15 cellular contexts compared by ENCODE assay signal in the genomic region with DNA sequence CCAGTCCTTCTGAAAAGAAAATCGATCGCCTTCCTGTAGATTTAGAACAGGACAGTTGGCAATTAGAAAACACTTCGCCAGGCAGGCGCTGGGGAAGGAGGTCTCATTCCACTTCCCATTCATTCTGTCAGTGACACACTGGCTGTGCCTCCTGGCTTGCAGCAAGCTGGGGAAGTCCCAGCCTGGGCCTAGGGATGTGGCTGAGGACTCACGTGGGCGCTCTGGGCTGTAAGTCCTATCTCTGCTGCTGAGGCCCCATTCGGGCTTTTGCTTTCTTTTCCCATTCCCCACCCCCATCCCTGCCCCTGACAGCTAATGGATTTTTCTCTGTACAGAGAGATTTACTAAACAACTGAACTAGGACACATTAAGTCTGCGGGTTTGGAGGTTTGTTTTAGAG.
A peak's percentile ranks its signal among the peaks of the same experiment; 100 is the strongest.
DNase-seq lines count a peak whose midpoint lies in the region; ATAC-seq, FAIRE-seq and TF ChIP-seq lines count a peak whose summit lies in the region.
"Had no signal": no experiment of that assay in that cellular context is flagged by ENCODE, and none has a peak within 500 bp of the region (broad histone marks: within the 10 kb centered on the region; RNA-seq: fewer than 3 reads in every experiment).

No MANE protein-coding gene starts in this region.

- peak; percentile 22 for DNase-seq in activated CD4-positive, alpha-beta T cell treated with anti-CD3 and anti-CD28 coated beads for 48 hours
- no peak for DNase-seq in activated CD4-positive, alpha-beta T cell treated with anti-CD3 and anti-CD28 coated beads, Interleukin-2, amount 10 ng/mL, durations not matched to agents 24 days and 14 days
- peak; percentile 83 for DNase-seq in kidney
- DNase-seq in stimulated activated naive CD8-positive, alpha-beta T cell treated with anti-CD3 and anti-CD28 coated beads, Interleukin-15, Interleukin-2, amounts not matched to agents 100 U/mL and 50 U/mL, for 24 hours, result peak; percentile 33
- no peak for DNase-seq in endothelial cell (ENCODE audit: low spot score)
- no peak for DNase-seq in NCI-H2107 treated with DMSO at 0.1 percent for 48 hours (lab: John Stamatoyannopoulos, UW; ENCODE audit: unreplicated experiment)
- DNase-seq: activated CD8-positive, alpha-beta memory T cell treated with anti-CD3 and anti-CD28 coated beads, Interleukin-2, amount 50 U/mL, for 4 hours; GOT3; NCI-H1930; SJCRH30 had no signal

- H3K4me3 ChIP-seq in kidney (ENCODE audit: low read length in 2 of 2), result no peak overlapping the region
- H3K4me3 ChIP-seq: A549, SJCRH30 had no signal

- H3K27me3 Mint-ChIP-seq in activated CD4-positive, alpha-beta T cell treated with anti-CD3 and anti-CD28 coated beads, Interleukin-2, amount 10 ng/mL, durations not matched to agents 24 days and 14 days, result peaks cover 34% of the 10 kb centered on the region
- peaks cover 44% of the 10 kb centered on the region for H3K27me3 Mint-ChIP-seq in activated T-helper 17 cell treated with anti-CD3 and anti-CD28 coated beads, Interleukin-2, amount 50 U/mL, for 72 hours
- peaks cover 2% of the 10 kb centered on the region for H3K27me3 Mint-ChIP-seq in endothelial cell (ENCODE audit: unreplicated experiment)

- TF ChIP-seq CTCF in kidney (IDR thresholded peaks at IDR 0.05; ENCODE audit: borderline replicate concordance, extremely low read depth, insufficient read depth) (no peak), endothelial cell (IDR thresholded peaks at IDR 0.05; ENCODE audit: unreplicated experiment) (no peak)

- peaks cover 0 to 3% of the 10 kb centered on the region in 2 donors for H3K4me1 ChIP-seq in kidney (ENCODE audit: control insufficient read depth in 1 of 2, insufficient read depth in 1 of 2, low read depth in 1 of 2, low read length in 2 of 2)
- H3K4me1 ChIP-seq: A549, SJCRH30 had no signal

- no peaks in the 10 kb centered on the region for H3K9me3 Mint-ChIP-seq in activated CD4-positive, alpha-beta T cell treated with anti-CD3 and anti-CD28 coated beads, Interleukin-2, amount 10 ng/mL, durations not matched to agents 24 days and 14 days
- H3K9me3 Mint-ChIP-seq in activated T-helper 17 cell treated with anti-CD3 and anti-CD28 coated beads, Interleukin-2, amount 50 U/mL, for 72 hours, result no peaks in the 10 kb centered on the region
- no peaks in the 10 kb centered on the region for H3K9me3 Mint-ChIP-seq in endothelial cell (ENCODE audit: unreplicated experiment)
- H3K9me3 Mint-ChIP-seq: nephron had no signal

- H3K27ac Mint-ChIP-seq in activated CD4-positive, alpha-beta T cell treated with anti-CD3 and anti-CD28 coated beads, Interleukin-2, amount 10 ng/mL, durations not matched to agents 24 days and 14 days, result no peak overlapping the region
- no peak overlapping the region for H3K27ac Mint-ChIP-seq in activated T-helper 17 cell treated with anti-CD3 and anti-CD28 coated beads, Interleukin-2, amount 50 U/mL, for 72 hours
- no peak overlapping the region for H3K27ac Mint-ChIP-seq in endothelial cell (ENCODE audit: unreplicated experiment)
- H3K27ac Mint-ChIP-seq: nephron had no signal

- no peaks in the 10 kb centered on the region for H3K36me3 ChIP-seq in kidney (ENCODE audit: control insufficient read depth in 1 of 2, insufficient read depth in 2 of 2, low read length in 2 of 2)
- H3K36me3 ChIP-seq: SJCRH30 had no signal

- peaks cover 8% of the 10 kb centered on the region for H3K4me1 Mint-ChIP-seq in activated CD4-positive, alpha-beta T cell treated with anti-CD3 and anti-CD28 coated beads, Interleukin-2, amount 10 ng/mL, durations not matched to agents 24 days and 14 days
- H3K4me1 Mint-ChIP-seq in activated T-helper 17 cell treated with anti-CD3 and anti-CD28 coated beads, Interleukin-2, amount 50 U/mL, for 72 hours, result no peaks in the 10 kb centered on the region
- no peaks in the 10 kb centered on the region for H3K4me1 Mint-ChIP-seq in endothelial cell (ENCODE audit: unreplicated experiment)
- H3K4me1 Mint-ChIP-seq: nephron had no signal

- H3K9me3 ChIP-seq in kidney (ENCODE audit: control insufficient read depth in 1 of 2, low read length in 2 of 2), result no peaks in the 10 kb centered on the region
- H3K9me3 ChIP-seq: A549, SJCRH30 had no signal

- no peak overlapping the region for H3K27ac ChIP-seq in kidney (ENCODE audit: low read depth in 2 of 2, low read length in 2 of 2)
- H3K27ac ChIP-seq: A549, SJCRH30 had no signal

- no peak overlapping the region for H3K9ac ChIP-seq in kidney (ENCODE audit: low read length in 2 of 2)

- ATAC-seq in activated T-helper 17 cell treated with anti-CD3 and anti-CD28 coated beads, Interleukin-2, amount 50 U/mL, for 72 hours (replicated peaks), result peak; percentile 49
- peak; percentile 67 for ATAC-seq in stimulated activated naive CD8-positive, alpha-beta T cell treated with anti-CD3 and anti-CD28 coated beads, Interleukin-15, Interleukin-2, amounts not matched to agents 100 U/mL and 50 U/mL, for 24 hours
- no peak for ATAC-seq in HG03108 (IDR thresholded peaks at IDR 0.05; ENCODE audit: unreplicated experiment)
- ATAC-seq: A549 had no signal

- no peaks in the 10 kb centered on the region for H3K36me3 Mint-ChIP-seq in activated CD4-positive, alpha-beta T cell treated with anti-CD3 and anti-CD28 coated beads, Interleukin-2, amount 10 ng/mL, durations not matched to agents 24 days and 14 days (ENCODE audit: low read depth)
- no peaks in the 10 kb centered on the region for H3K36me3 Mint-ChIP-seq in activated T-helper 17 cell treated with anti-CD3 and anti-CD28 coated beads, Interleukin-2, amount 50 U/mL, for 72 hours (ENCODE audit: low read depth)
- no peaks in the 10 kb centered on the region for H3K36me3 Mint-ChIP-seq in endothelial cell (ENCODE audit: low read depth, unreplicated experiment)

- FAIRE-seq in kidney (lab: Jason Lieb, UNC), result no peak
- FAIRE-seq: A549, TTC549 had no signal

- intact Hi-C loops in activated CD4-positive, alpha-beta T cell treated with anti-CD3 and anti-CD28 coated beads, Interleukin-2, amount 10 ng/mL, durations not matched to agents 24 days and 14 days (cut with micrococcal nuclease), result no loop called here
- intact Hi-C loops in kidney (cut with DNase I), result no loop called here

- H3K4me3 Mint-ChIP-seq in activated CD4-positive, alpha-beta T cell treated with anti-CD3 and anti-CD28 coated beads, Interleukin-2, amount 10 ng/mL, durations not matched to agents 24 days and 14 days, result no peak overlapping the region
- no peak overlapping the region for H3K4me3 Mint-ChIP-seq in activated T-helper 17 cell treated with anti-CD3 and anti-CD28 coated beads, Interleukin-2, amount 50 U/mL, for 72 hours
- H3K4me3 Mint-ChIP-seq in endothelial cell (ENCODE audit: unreplicated experiment), result no peak overlapping the region
- H3K4me3 Mint-ChIP-seq: nephron had no signal

Comparison
In these comparisons a context has a peak if more than half of its experiments do, and no peak if none do; other contexts are left out.
1. DNase-seq: peak in activated CD4-positive, alpha-beta T cell treated with anti-CD3 and anti-CD28 coated beads for 48 hours (single experiment), kidney (single experiment) and stimulated activated naive CD8-positive, alpha-beta T cell treated with anti-CD3 and anti-CD28 coated beads, Interleukin-15, Interleukin-2, amounts not matched to agents 100 U/mL and 50 U/mL, for 24 hours (single experiment); none in activated CD4-positive, alpha-beta T cell treated with anti-CD3 and anti-CD28 coated beads, Interleukin-2, amount 10 ng/mL, durations not matched to agents 24 days and 14 days (single experiment), endothelial cell (single experiment) and NCI-H2107 treated with DMSO at 0.1 percent for 48 hours (single experiment).